In the genomic region with DNA sequence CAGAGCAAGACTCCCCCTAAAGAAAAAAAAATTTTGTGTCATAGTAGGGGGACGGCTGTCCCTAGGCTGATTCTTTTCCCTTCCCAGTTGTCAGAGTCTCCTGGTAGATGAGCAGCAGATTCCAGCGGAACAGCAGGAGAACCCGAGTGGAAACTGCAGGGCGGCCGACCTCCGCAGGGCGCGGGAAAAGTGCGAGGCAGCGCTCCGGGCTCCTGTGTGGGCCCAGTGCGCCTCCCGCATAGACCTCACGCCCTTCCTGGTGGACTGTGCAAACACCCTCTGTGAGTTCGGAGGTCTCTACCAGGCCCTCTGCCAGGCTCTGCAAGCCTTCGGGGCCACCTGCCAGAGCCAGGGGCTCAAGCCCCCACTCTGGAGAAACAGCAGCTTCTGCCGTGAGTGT, we compare ENCODE assay signal across 23 cellular contexts. TPM values are rescaled to one million over a fixed set of nuclear protein-coding genes. Genes with fewer than 3 reads are reported as not detected.
DNase-seq lines count a peak whose midpoint lies in the region; ATAC-seq, FAIRE-seq and TF ChIP-seq lines count a peak whose summit lies in the region.
"Had no signal": no experiment of that assay in that cellular context is flagged by ENCODE, and none has a peak within 500 bp of the region (broad histone marks: within the 10 kb centered on the region; RNA-seq: fewer than 3 reads in every experiment).

No MANE protein-coding gene starts in this region.

- no peak overlapping the region for H3K4me2 ChIP-seq in HepG2 (ENCODE audit: low read depth, low read length)
- H3K4me2 ChIP-seq in astrocyte (ENCODE audit: low read length) = no peak overlapping the region
- H3K4me2 ChIP-seq: A549 had no signal

- H3K79me2 ChIP-seq in HepG2 (ENCODE audit: insufficient read depth, low read length) (no peaks in the 10 kb centered on the region), astrocyte (ENCODE audit: insufficient read depth, low read length) (no peaks in the 10 kb centered on the region)

- H3K27me3 ChIP-seq in HepG2 (ENCODE audit: control insufficient read depth in 1 of 2, insufficient read depth in 2 of 2, low read length in 2 of 2) = no peaks in the 10 kb centered on the region; a peak in 2 of 5 replicates
- no peaks in the 10 kb centered on the region for H3K27me3 ChIP-seq in right lobe of liver
- peaks cover 4% of the 10 kb centered on the region for H3K27me3 ChIP-seq in astrocyte (ENCODE audit: insufficient read depth, low read length)

- TF ChIP-seq POLR2A in HepG2 (IDR thresholded peaks at IDR 0.05; ENCODE audit: insufficient read depth in 1 of 2, low read depth in 2 of 2, low read length in 2 of 2) (no peak), right lobe of liver (IDR thresholded peaks at IDR 0.05) (no peak)

- FAIRE-seq in HepG2 (lab: Jason Lieb, UNC) = no peak
- FAIRE-seq in astrocyte (lab: Jason Lieb, UNC) = no peak
- FAIRE-seq: A549, GM12878, K562 had no signal

- DNase-seq in HepG2 (ENCODE audit: low spot score) (no peak), right lobe of liver (no peak), astrocyte (ENCODE audit: low read depth) (no peak), nephron progenitor cell (peak; percentile 23), NCI-H1092 treated with DMSO at 0.1 percent for 48 hours (lab: John Stamatoyannopoulos, UW) (no peak), NAMALWA (ENCODE audit: low spot score) (no peak)
- DNase-seq: AML-193; CD4-positive, alpha-beta T cell; DMS79 treated with DMSO at 0.1 percent for 48 hours; GF-D8; GM23248; H9; IMR-90 had no signal

- H3K36me3 Mint-ChIP-seq in astrocyte (ENCODE audit: low read depth, unreplicated experiment) (no peaks in the 10 kb centered on the region), nephron progenitor cell (ENCODE audit: low read depth) (no peaks in the 10 kb centered on the region)

- H3K4me3 ChIP-seq in HepG2 (replicated peaks in 1 of 3; ENCODE audit: insufficient read depth in 1 of 3, low read depth in 2 of 3, low read length in 3 of 3) = no peak overlapping the region
- H3K4me3 ChIP-seq in right lobe of liver = no peak overlapping the region
- no peak overlapping the region for H3K4me3 ChIP-seq in astrocyte (ENCODE audit: insufficient read depth, low read depth, low read length)
- H3K4me3 ChIP-seq: A549, GM12878, GM23248, K562 had no signal

- CTCF ChIA-PET in HepG2 (lab: Yijun Ruan, JAX; ENCODE audit: low intra/inter-chr PET ratio, low total read pairs) = no interaction called here

- TF ChIP-seq RAD21 in HepG2 (CRISPR knock-in tag; IDR thresholded peaks at IDR 0.05) = no peak

- intact Hi-C loops in HepG2 (cut with micrococcal nuclease; ENCODE audit: unreplicated experiment) (no loop called here), right lobe of liver (cut with DNase I) (no loop called here)

- H3K27ac ChIP-seq in HepG2 (ENCODE audit: extremely low read length, insufficient read depth, low read length) = no peak overlapping the region
- H3K27ac ChIP-seq in right lobe of liver = no peak overlapping the region
- no peak overlapping the region for H3K27ac ChIP-seq in astrocyte (ENCODE audit: low read depth, low read length)
- H3K27ac ChIP-seq: 22Rv1, A549, C4-2B, GM23248, HL-60 had no signal

- WGBS in HepG2 (ENCODE audit: low lambda C conversion rate) = 45% methylated on average over 7 of the region's 17 CpGs
- WGBS in right lobe of liver (ENCODE audit: insufficient coverage, low coverage, low lambda C conversion rate, missing lambda C conversion rate) = 80% methylated on average over 1 of the region's 17 CpGs

- H3K9ac ChIP-seq in HepG2 (ENCODE audit: insufficient read depth, low read depth, low read length) = no peak overlapping the region
- H3K9ac ChIP-seq in astrocyte (ENCODE audit: low read length) = no peak overlapping the region
- H3K9ac ChIP-seq: GM23248 had no signal

- BruUV-seq in HepG2 (replicated peaks; lab: Mats Ljungman, UMichigan) = no TSS peak

- H3K4me1 Mint-ChIP-seq in astrocyte (ENCODE audit: low read depth, unreplicated experiment) (no peaks in the 10 kb centered on the region), nephron progenitor cell (no peaks in the 10 kb centered on the region)

- H3K27me3 Mint-ChIP-seq in astrocyte (ENCODE audit: low read depth, unreplicated experiment) (peaks cover 19% of the 10 kb centered on the region), nephron progenitor cell (ENCODE audit: low read depth, poor library complexity) (peaks cover 26% of the 10 kb centered on the region)

- H3K36me3 ChIP-seq in HepG2 (replicated peaks in 1 of 2; ENCODE audit: control insufficient read depth in 1 of 2, insufficient read depth in 2 of 2, low read length in 2 of 2) (no peaks in the 10 kb centered on the region), right lobe of liver (no peaks in the 10 kb centered on the region), astrocyte (ENCODE audit: insufficient read depth, low read length) (no peaks in the 10 kb centered on the region)

- ATAC-seq in HepG2 (peak; percentile 43; the same call in 2 of the 3 replicates), right lobe of liver (no peak), HG03439 (IDR thresholded peaks at IDR 0.05; ENCODE audit: unreplicated experiment) (no peak), HG02759 (IDR thresholded peaks at IDR 0.05; ENCODE audit: unreplicated experiment) (no peak)
- ATAC-seq: A549, GM12878, K562 had no signal

- H3K27ac Mint-ChIP-seq in astrocyte (ENCODE audit: unreplicated experiment) (peak overlapping the region; percentile 34), nephron progenitor cell (no peak overlapping the region)
- H3K27ac Mint-ChIP-seq: CD4-positive, alpha-beta T cell; H9 had no signal

- POLR2A ChIA-PET in HepG2 (lab: Yijun Ruan, JAX) = no interaction called here

- peaks cover 9% of the 10 kb centered on the region for H3K4me1 ChIP-seq in HepG2 (ENCODE audit: insufficient read depth, low read length)
- no peaks in the 10 kb centered on the region for H3K4me1 ChIP-seq in right lobe of liver
- H3K4me1 ChIP-seq in astrocyte (ENCODE audit: insufficient read depth, low read length) = no peaks in the 10 kb centered on the region
- H3K4me1 ChIP-seq: A549 had no signal

- H2AFZ ChIP-seq in HepG2 (ENCODE audit: low read length) (no peak overlapping the region), astrocyte (ENCODE audit: low read depth, low read length) (no peak overlapping the region)
- H2AFZ ChIP-seq: GM23248 had no signal

- H3K9me3 Mint-ChIP-seq in astrocyte (ENCODE audit: unreplicated experiment) (peaks cover 1% of the 10 kb centered on the region), nephron progenitor cell (peaks cover 7% of the 10 kb centered on the region)
- H3K9me3 Mint-ChIP-seq: CD4-positive, alpha-beta T cell had no signal

- H4K20me1 ChIP-seq in HepG2 (ENCODE audit: insufficient read depth, low read length) (no peaks in the 10 kb centered on the region), astrocyte (ENCODE audit: insufficient read depth, low read length) (no peaks in the 10 kb centered on the region)

- H3K4me3 Mint-ChIP-seq in astrocyte (ENCODE audit: unreplicated experiment) = no peak overlapping the region
- no peak overlapping the region for H3K4me3 Mint-ChIP-seq in nephron progenitor cell
- H3K4me3 Mint-ChIP-seq: CD4-positive, alpha-beta T cell; H9 had no signal

- TF ChIP-seq CTCF in HepG2 (CRISPR knock-in tag; IDR thresholded peaks at IDR 0.05) (no peak), right lobe of liver (IDR thresholded peaks at IDR 0.05) (no peak), astrocyte (IDR thresholded peaks at IDR 0.05; ENCODE audit: insufficient read depth, low read depth, low read length) (no peak), nephron progenitor cell (IDR thresholded peaks at IDR 0.05) (no peak)

- in situ Hi-C loops in HepG2 (cut with HindIII; ENCODE audit: extremely low pct_ligation_motif_present, low pct_unique_long_range_greater_than_20kb) = no loop called here

- H3K9me3 ChIP-seq in HepG2 (ENCODE audit: low read length) (peaks cover 5% of the 10 kb centered on the region; the same call in 1 of the 2 replicates), right lobe of liver (no peaks in the 10 kb centered on the region), astrocyte (ENCODE audit: insufficient read depth, low read depth, low read length) (no peaks in the 10 kb centered on the region)

- TF ChIP-seq EP300 in HepG2 (IDR thresholded peaks at IDR 0.05; ENCODE audit: low read depth in 2 of 2, low read length in 2 of 2) (no peak), HepG2 (CRISPR knock-in tag; IDR thresholded peaks at IDR 0.05; ENCODE audit: borderline replicate concordance) (no peak)

RNA-seq across cellular contexts. Expression of a gene that starts 46.0 kb away (rescaled TPM):
- total RNA-seq in HepG2 (2016; rRNA removed; fragmentation: Illumina TruSeq; extraction: Trizol) (0.02 and 0.08 TPM in 2 replicates), right lobe of liver (under 1 TPM in 2 of 6 experiments, not detected in 4; 0.02 to 0.31 TPM), astrocyte (not detected in 2 replicates)
- 0.09 and 0.10 TPM in 2 replicates for total RNA-seq in HepG2 (2016; cell fraction: cytosol; rRNA removed; fragmentation: Illumina TruSeq; extraction: Trizol; ENCODE audit: low read depth)
- total RNA-seq in HepG2 (2016; cell fraction: insoluble cytoplasmic fraction; rRNA removed; fragmentation: Illumina TruSeq; extraction: Trizol) = 0.04 TPM in 2 replicates
- total RNA-seq in HepG2 (2016; cell fraction: membrane; rRNA removed; fragmentation: Illumina TruSeq; extraction: Trizol) = 0.03 and 0.06 TPM in 2 replicates
- 0.06 TPM in 2 replicates for total RNA-seq in HepG2 (2016; cell fraction: nucleus; rRNA removed; fragmentation: Illumina TruSeq; extraction: Trizol)
- polyA plus RNA-seq in HepG2 (2011; rRNA removed) = 0.09 and 0.14 TPM in 2 replicates
- 0.07 and 0.08 TPM in 2 replicates for polyA plus RNA-seq in HepG2 (2011; cell fraction: cytosol; rRNA removed)
- 0.55 and 0.66 TPM in 2 replicates for polyA plus RNA-seq in HepG2 (2011; cell fraction: nucleus; rRNA removed)
- 0.13 and 0.23 TPM in 2 replicates for polyA plus RNA-seq in HepG2 (2012)
- 0.05 TPM in 2 replicates for polyA plus RNA-seq in HepG2 (2016; cell fraction: cytosol; fragmentation: Illumina TruSeq; extraction: Trizol; ENCODE audit: low read depth)
- 0.05 and 0.12 TPM in 2 replicates for polyA plus RNA-seq in HepG2 (2016; cell fraction: insoluble cytoplasmic fraction; fragmentation: Illumina TruSeq; extraction: Trizol; ENCODE audit: low read depth)
- 0.07 and 0.08 TPM in 2 replicates for polyA plus RNA-seq in HepG2 (2016; cell fraction: membrane; fragmentation: Illumina TruSeq; extraction: Trizol; ENCODE audit: low read depth)
- polyA plus RNA-seq in HepG2 (2016; cell fraction: nucleus; fragmentation: Illumina TruSeq; extraction: Trizol; ENCODE audit: insufficient read depth, low read depth) = 0.44 and 0.63 TPM in 2 replicates
- polyA minus RNA-seq in HepG2 (2011; rRNA and poly(A)+ RNA removed; ENCODE audit: low replicate concordance) = 0.48 TPM in 1 of 2 replicates, not detected in the other
- polyA minus RNA-seq in HepG2 (2011; cell fraction: cytosol; rRNA and poly(A)+ RNA removed) = 0.10 and 0.18 TPM in 2 replicates
- polyA minus RNA-seq in HepG2 (2011; cell fraction: nucleus; rRNA and poly(A)+ RNA removed) = 0.25 and 0.26 TPM in 2 replicates
- total RNA-seq: CD4-positive, alpha-beta T cell; GM12878; GM23248; H9; HT1080; IMR-90; K562 had no signal
- polyA plus RNA-seq: A549, BJ, GM12878, GM23248, IMR-90, K562 had no signal

RNA-seq across cellular contexts. Expression of a gene that starts 48.0 kb away (rescaled TPM):
- 43.7 and 69.6 TPM in 2 replicates for total RNA-seq in HepG2 (2016; rRNA removed; fragmentation: Illumina TruSeq; extraction: Trizol)
- 115 and 125 TPM in 2 replicates for total RNA-seq in HepG2 (2016; cell fraction: cytosol; rRNA removed; fragmentation: Illumina TruSeq; extraction: Trizol; ENCODE audit: low read depth)
- total RNA-seq in HepG2 (2016; cell fraction: insoluble cytoplasmic fraction; rRNA removed; fragmentation: Illumina TruSeq; extraction: Trizol) = 33.6 and 74.6 TPM in 2 replicates
- 93.1 and 103 TPM in 2 replicates for total RNA-seq in HepG2 (2016; cell fraction: membrane; rRNA removed; fragmentation: Illumina TruSeq; extraction: Trizol)
- 48.0 and 55.0 TPM in 2 replicates for total RNA-seq in HepG2 (2016; cell fraction: nucleus; rRNA removed; fragmentation: Illumina TruSeq; extraction: Trizol)
- 61.4 and 68.6 TPM in 2 replicates for polyA plus RNA-seq in HepG2 (2011; rRNA removed)
- polyA plus RNA-seq in HepG2 (2011; cell fraction: cytosol; rRNA removed) = 64.7 and 70.1 TPM in 2 replicates
- 67.4 and 70.1 TPM in 2 replicates for polyA plus RNA-seq in HepG2 (2011; cell fraction: nucleus; rRNA removed)
- polyA plus RNA-seq in HepG2 (2012) = 41.3 and 63.8 TPM in 2 replicates
- 21.4 and 23.9 TPM in 2 replicates for polyA plus RNA-seq in HepG2 (2016; cell fraction: cytosol; fragmentation: Illumina TruSeq; extraction: Trizol; ENCODE audit: low read depth)
- 33.0 and 43.1 TPM in 2 replicates for polyA plus RNA-seq in HepG2 (2016; cell fraction: insoluble cytoplasmic fraction; fragmentation: Illumina TruSeq; extraction: Trizol; ENCODE audit: low read depth)
- 52.7 and 65.5 TPM in 2 replicates for polyA plus RNA-seq in HepG2 (2016; cell fraction: membrane; fragmentation: Illumina TruSeq; extraction: Trizol; ENCODE audit: low read depth)
- 79.2 and 79.8 TPM in 2 replicates for polyA plus RNA-seq in HepG2 (2016; cell fraction: nucleus; fragmentation: Illumina TruSeq; extraction: Trizol; ENCODE audit: insufficient read depth, low read depth)
- 43.5 and 157 TPM in 2 replicates for polyA minus RNA-seq in HepG2 (2011; rRNA and poly(A)+ RNA removed; ENCODE audit: low replicate concordance)
- 51.4 and 51.7 TPM in 2 replicates for polyA minus RNA-seq in HepG2 (2011; cell fraction: cytosol; rRNA and poly(A)+ RNA removed)
- polyA minus RNA-seq in HepG2 (2011; cell fraction: nucleus; rRNA and poly(A)+ RNA removed) = 43.1 and 44.5 TPM in 2 replicates
- 10 to 100 TPM; 23.9 to 43.7 (median 36.8) TPM for total RNA-seq in right lobe of liver
- 62.4 and 73.6 TPM in 2 replicates for total RNA-seq in astrocyte

RNA-seq across cellular contexts. Expression of a gene that starts 59.1 kb away (rescaled TPM):
- total RNA-seq in HepG2 (2016; rRNA removed; fragmentation: Illumina TruSeq; extraction: Trizol) = 9.9 and 10.3 TPM in 2 replicates
- total RNA-seq in HepG2 (2016; cell fraction: cytosol; rRNA removed; fragmentation: Illumina TruSeq; extraction: Trizol; ENCODE audit: low read depth) = 10.8 and 15.4 TPM in 2 replicates
- 9.7 and 9.8 TPM in 2 replicates for total RNA-seq in HepG2 (2016; cell fraction: insoluble cytoplasmic fraction; rRNA removed; fragmentation: Illumina TruSeq; extraction: Trizol)
- 16.5 and 20.1 TPM in 2 replicates for total RNA-seq in HepG2 (2016; cell fraction: membrane; rRNA removed; fragmentation: Illumina TruSeq; extraction: Trizol)
- 5.3 and 6.7 TPM in 2 replicates for total RNA-seq in HepG2 (2016; cell fraction: nucleus; rRNA removed; fragmentation: Illumina TruSeq; extraction: Trizol)
- polyA plus RNA-seq in HepG2 (2011; rRNA removed) = 25.7 and 26.2 TPM in 2 replicates
- 19.8 and 27.3 TPM in 2 replicates for polyA plus RNA-seq in HepG2 (2011; cell fraction: cytosol; rRNA removed)
- polyA plus RNA-seq in HepG2 (2011; cell fraction: nucleus; rRNA removed) = 19.5 and 22.2 TPM in 2 replicates
- polyA plus RNA-seq in HepG2 (2012) = 8.8 and 13.8 TPM in 2 replicates
- polyA plus RNA-seq in HepG2 (2016; cell fraction: cytosol; fragmentation: Illumina TruSeq; extraction: Trizol; ENCODE audit: low read depth) = 12.3 and 15.4 TPM in 2 replicates
- polyA plus RNA-seq in HepG2 (2016; cell fraction: insoluble cytoplasmic fraction; fragmentation: Illumina TruSeq; extraction: Trizol; ENCODE audit: low read depth) = 10.0 and 11.4 TPM in 2 replicates
- 14.8 and 16.9 TPM in 2 replicates for polyA plus RNA-seq in HepG2 (2016; cell fraction: membrane; fragmentation: Illumina TruSeq; extraction: Trizol; ENCODE audit: low read depth)
- 13.7 and 14.3 TPM in 2 replicates for polyA plus RNA-seq in HepG2 (2016; cell fraction: nucleus; fragmentation: Illumina TruSeq; extraction: Trizol; ENCODE audit: insufficient read depth, low read depth)
- 17.8 TPM in 1 of 2 replicates, not detected in the other for polyA minus RNA-seq in HepG2 (2011; rRNA and poly(A)+ RNA removed; ENCODE audit: low replicate concordance)
- polyA minus RNA-seq in HepG2 (2011; cell fraction: cytosol; rRNA and poly(A)+ RNA removed) = 10.0 and 11.1 TPM in 2 replicates
- polyA minus RNA-seq in HepG2 (2011; cell fraction: nucleus; rRNA and poly(A)+ RNA removed) = 2.6 and 3.1 TPM in 2 replicates
- total RNA-seq in right lobe of liver = 10 to 100 TPM in 3 of 6 experiments, 1 to 10 TPM in 1, under 1 TPM in 2; 0.20 to 84.5 (median 12.7) TPM
- not detected in 2 replicates for total RNA-seq in astrocyte
- total RNA-seq: CD4-positive, alpha-beta T cell; GM12878; GM23248; HT1080; IMR-90; K562 had no signal
- polyA plus RNA-seq: A549, BJ, GM23248, IMR-90 had no signal
